In the genomic region with DNA sequence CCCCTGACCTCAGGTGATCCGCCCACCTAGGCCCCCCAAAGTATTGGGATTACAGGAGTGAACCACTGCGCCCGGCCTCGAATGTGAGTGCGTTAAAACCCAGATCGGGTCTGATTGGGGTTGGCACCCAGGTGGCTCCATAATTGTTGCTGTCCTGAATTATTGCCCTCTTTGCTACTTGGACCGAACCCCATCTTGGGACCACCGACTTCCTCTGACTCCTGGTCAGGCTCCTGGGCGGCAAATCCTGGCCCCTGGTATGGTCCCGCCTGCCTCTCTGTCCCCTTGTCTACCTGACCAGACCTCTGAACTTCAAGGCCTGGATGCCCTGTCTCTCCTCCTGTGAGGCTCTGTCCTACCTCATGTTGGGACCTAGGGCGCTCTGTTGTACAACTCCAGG, we compare ENCODE assay signal across 1 cellular context.
TF ChIP-seq lines count a peak whose summit lies in the region.

No MANE protein-coding gene starts in this region.

TF ChIP-seq in HepG2, 621 proteins besides CTCF, POLR2A, EP300 and RAD21 (continued from another document):
- TF ChIP-seq, protein P1, sequence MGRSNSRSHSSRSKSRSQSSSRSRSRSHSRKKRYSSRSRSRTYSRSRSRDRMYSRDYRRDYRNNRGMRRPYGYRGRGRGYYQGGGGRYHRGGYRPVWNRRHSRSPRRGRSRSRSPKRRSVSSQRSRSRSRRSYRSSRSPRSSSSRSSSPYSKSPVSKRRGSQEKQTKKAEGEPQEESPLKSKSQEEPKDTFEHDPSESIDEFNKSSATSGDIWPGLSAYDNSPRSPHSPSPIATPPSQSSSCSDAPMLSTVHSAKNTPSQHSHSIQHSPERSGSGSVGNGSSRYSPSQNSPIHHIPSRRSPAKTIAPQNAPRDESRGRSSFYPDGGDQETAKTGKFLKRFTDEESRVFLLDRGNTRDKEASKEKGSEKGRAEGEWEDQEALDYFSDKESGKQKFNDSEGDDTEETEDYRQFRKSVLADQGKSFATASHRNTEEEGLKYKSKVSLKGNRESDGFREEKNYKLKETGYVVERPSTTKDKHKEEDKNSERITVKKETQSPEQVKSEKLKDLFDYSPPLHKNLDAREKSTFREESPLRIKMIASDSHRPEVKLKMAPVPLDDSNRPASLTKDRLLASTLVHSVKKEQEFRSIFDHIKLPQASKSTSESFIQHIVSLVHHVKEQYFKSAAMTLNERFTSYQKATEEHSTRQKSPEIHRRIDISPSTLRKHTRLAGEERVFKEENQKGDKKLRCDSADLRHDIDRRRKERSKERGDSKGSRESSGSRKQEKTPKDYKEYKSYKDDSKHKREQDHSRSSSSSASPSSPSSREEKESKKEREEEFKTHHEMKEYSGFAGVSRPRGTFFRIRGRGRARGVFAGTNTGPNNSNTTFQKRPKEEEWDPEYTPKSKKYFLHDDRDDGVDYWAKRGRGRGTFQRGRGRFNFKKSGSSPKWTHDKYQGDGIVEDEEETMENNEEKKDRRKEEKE (IDR thresholded peaks at IDR 0.05) = no peak
- no peak for TF ChIP-seq NFKB2 (CRISPR knock-in tag; IDR thresholded peaks at IDR 0.05; ENCODE audit: borderline replicate concordance)
- no peak for TF ChIP-seq MTF1 (CRISPR knock-in tag; IDR thresholded peaks at IDR 0.05)
